In the genomic region with DNA sequence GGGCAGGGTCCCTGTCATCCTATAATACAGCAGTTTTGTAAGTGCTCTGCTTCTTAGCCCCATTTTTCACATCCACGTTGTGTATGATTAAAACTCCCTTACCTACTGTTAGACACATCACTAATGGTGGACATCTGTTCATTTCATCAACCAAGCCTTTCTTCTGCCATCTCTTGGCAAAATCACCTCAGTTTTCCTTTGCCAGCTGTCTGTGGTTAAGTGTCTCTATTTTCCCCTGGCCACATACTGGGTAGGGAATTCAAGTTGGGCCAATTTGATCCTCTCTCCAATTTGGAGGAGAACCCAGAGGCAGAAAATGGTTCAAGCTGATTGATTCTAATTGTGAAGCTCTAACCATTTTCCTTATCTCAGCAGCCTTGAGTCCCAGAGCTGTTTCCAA, we compare ENCODE assay signal across 35 cellular contexts.
"Had no signal": no experiment of that assay in that cellular context is flagged by ENCODE, and none has a peak within 500 bp of the region (broad histone marks: within the 10 kb centered on the region; RNA-seq: fewer than 3 reads in every experiment).

No MANE protein-coding gene starts in this region.

- H3K36me3 ChIP-seq: brain microvascular endothelial cell, MG63, Peyer's patch had no signal

- H3K27ac ChIP-seq: brain microvascular endothelial cell, Peyer's patch, VCaP had no signal

- H3K27me3 ChIP-seq: brain microvascular endothelial cell, MG63, Peyer's patch had no signal

- H3K9me3 ChIP-seq: MG63, Peyer's patch had no signal

- DNase-seq: activated B cell treated with CpG ODN at 0.5 μM for 24 hours; activated CD4-positive, alpha-beta T cell treated with anti-CD3 and anti-CD28 coated beads, Interleukin-2, amount 10 ng/mL, durations not matched to agents 24 days and 14 days; activated CD4-positive, alpha-beta T cell treated with anti-CD3 and anti-CD28 coated beads, Interleukin-2, amount 50 U/mL, for 4 hours; activated CD8-positive, alpha-beta T cell treated with anti-CD3 and anti-CD28 coated beads for 36 hours; activated effector memory CD4-positive, alpha-beta T cell treated with anti-CD3 and anti-CD28 coated beads, Interleukin-2, amount 50 U/mL, for 16 hours; activated naive CD4-positive, alpha-beta T cell; activated naive CD4-positive, alpha-beta T cell treated with anti-CD3 and anti-CD28 coated beads, Interleukin-2, amount 50 U/mL, for 16 hours; activated naive CD8-positive, alpha-beta T cell treated with anti-CD3 and anti-CD28 coated beads for 36 hours; activated T-cell treated with anti-CD3 and anti-CD28 coated beads, Interleukin-2, amount 50 U/mL, for 1 hour; activated T-cell treated with anti-CD3 and anti-CD28 coated beads, Interleukin-2, amount 50 U/mL, for 72 hours; amniotic stem cell; aorta; brain microvascular endothelial cell; Karpas-422; KBM-7; MG63; NCI-H1048; NCI-H1105 treated with DMSO at 0.1 percent for 48 hours; NCI-H1436; NCI-H187; NCI-H2029 treated with DMSO at 0.1 percent for 48 hours; NCI-H2107; NCI-H2171 treated with DMSO at 0.1 percent for 48 hours; NCI-H2227 treated with DMSO at 0.1 percent for 48 hours; NCI-H526; NCI-H774; PC-3; Peyer's patch; RPMI8226; SHP77 treated with DMSO at 0.1 percent for 48 hours; SW 1271; T-helper 1 cell; T-helper 2 cell; T-helper 9 cell had no signal

- H3K4me3 ChIP-seq: MG63, Peyer's patch had no signal

- H3K4me1 ChIP-seq: Peyer's patch had no signal
